ENCODE assay signal across 24 cellular contexts in genomic region chr10:88826390-88826789, GRCh38. TPM values are rescaled to one million over a fixed set of nuclear protein-coding genes. Genes with fewer than 3 reads are reported as not detected.
DNase-seq lines count a peak whose midpoint lies in the region; ATAC-seq and TF ChIP-seq lines count a peak whose summit lies in the region.
"Had no signal": no experiment of that assay in that cellular context is flagged by ENCODE, and none has a peak within 500 bp of the region (broad histone marks: within the 10 kb centered on the region; RNA-seq: fewer than 3 reads in every experiment).

No MANE protein-coding gene starts in this region.

- H3K4me1 Mint-ChIP-seq in activated T-cell treated with anti-CD3 and anti-CD28 coated beads, Interleukin-2, amount 50 U/mL, for 4 hours (ENCODE audit: low read depth) = peaks cover 68% of the 10 kb centered on the region
- H3K4me1 Mint-ChIP-seq in activated naive CD8-positive, alpha-beta T cell (ENCODE audit: low read depth) = peaks cover 63% of the 10 kb centered on the region

- no peak for ATAC-seq in activated T-cell treated with anti-CD3 and anti-CD28 coated beads, Interleukin-2, amount 50 U/mL, for 4 hours

- peak overlapping the region; percentile 35; the same call in 1 of the 2 replicates for H2AFZ ChIP-seq in Loucy (ENCODE audit: low read length)
- H2AFZ ChIP-seq in hepatocyte = no peak overlapping the region
- H2AFZ ChIP-seq: GM23248 had no signal

- no peaks in the 10 kb centered on the region for H3K9me2 ChIP-seq in Loucy (replicated peaks; ENCODE audit: low read depth, low read length)
- H3K9me2 ChIP-seq in hepatocyte (replicated peaks; ENCODE audit: insufficient read depth) = no peaks in the 10 kb centered on the region

- no peak overlapping the region for H3K4me2 ChIP-seq in Loucy (ENCODE audit: low read depth, low read length, poor library complexity, severe bottlenecking)
- no peak overlapping the region for H3K4me2 ChIP-seq in hepatocyte
- H3K4me2 ChIP-seq: KMS-11 had no signal

- no peaks in the 10 kb centered on the region for H3K36me3 Mint-ChIP-seq in activated T-cell treated with anti-CD3 and anti-CD28 coated beads, Interleukin-2, amount 50 U/mL, for 4 hours (ENCODE audit: insufficient read depth)
- no peaks in the 10 kb centered on the region for H3K36me3 Mint-ChIP-seq in activated naive CD8-positive, alpha-beta T cell
- H3K36me3 Mint-ChIP-seq: naive B cell had no signal

- no peak overlapping the region for H3K4me3 ChIP-seq in Loucy (ENCODE audit: low read length, poor library complexity, severe bottlenecking)
- no peak overlapping the region for H3K4me3 ChIP-seq in neutrophil (ENCODE audit: low read depth in 1 of 2, low read length in 1 of 2)
- H3K4me3 ChIP-seq in hepatocyte = no peak overlapping the region
- H3K4me3 ChIP-seq: esophagus squamous epithelium, GM23248, thyroid gland had no signal

- peaks cover 4% of the 10 kb centered on the region for H3K9me3 Mint-ChIP-seq in activated T-cell treated with anti-CD3 and anti-CD28 coated beads, Interleukin-2, amount 50 U/mL, for 4 hours
- no peaks in the 10 kb centered on the region for H3K9me3 Mint-ChIP-seq in activated naive CD8-positive, alpha-beta T cell (ENCODE audit: low read depth)
- H3K9me3 Mint-ChIP-seq: naive B cell had no signal

- H3K27ac ChIP-seq in neutrophil (peak overlapping the region; percentile 10), hepatocyte (no peak overlapping the region)
- H3K27ac ChIP-seq: esophagus squamous epithelium, GM23248, KMS-11, thyroid gland had no signal

- H3K79me2 ChIP-seq in Loucy (ENCODE audit: insufficient read depth, low read length) = no peaks in the 10 kb centered on the region
- H3K79me2 ChIP-seq in hepatocyte = no peaks in the 10 kb centered on the region

- no peaks in the 10 kb centered on the region for H4K20me1 ChIP-seq in Loucy (ENCODE audit: insufficient read depth, low read length, poor library complexity, severe bottlenecking)
- H4K20me1 ChIP-seq in hepatocyte (ENCODE audit: insufficient read depth, poor library complexity, severe bottlenecking) = no peaks in the 10 kb centered on the region

- H3K4me1 ChIP-seq in Loucy (ENCODE audit: insufficient read depth, low read length, poor library complexity, severe bottlenecking) (peaks cover 15% of the 10 kb centered on the region), neutrophil (ENCODE audit: control insufficient read depth in 1 of 2, insufficient read depth in 1 of 2, low read depth in 1 of 2, low read length in 1 of 2) (no peaks in the 10 kb centered on the region), hepatocyte (ENCODE audit: insufficient read depth) (no peaks in the 10 kb centered on the region)
- H3K4me1 ChIP-seq: thyroid gland had no signal

- H3F3A ChIP-seq in Loucy (ENCODE audit: low read depth) = no peaks in the 10 kb centered on the region

- H3K9me3 ChIP-seq in Loucy (ENCODE audit: insufficient read depth, low read depth, low read length) (no peaks in the 10 kb centered on the region), neutrophil (no peaks in the 10 kb centered on the region), hepatocyte (ENCODE audit: low read depth) (no peaks in the 10 kb centered on the region)
- H3K9me3 ChIP-seq: esophagus squamous epithelium, thyroid gland had no signal

- DNase-seq in activated T-cell treated with anti-CD3 and anti-CD28 coated beads, Interleukin-2, amount 50 U/mL, for 4 hours = no peak
- DNase-seq in activated T-cell treated with anti-CD3 and anti-CD28 coated beads, Interleukin-2, amount 50 U/mL, for 48 hours = no peak
- DNase-seq in hepatocyte (ENCODE audit: low spot score) (no peak), NCI-H1436 (lab: John Stamatoyannopoulos, UW) (no peak), NOMO-1 treated with dmso at 0.1 percent for 144 hours (lab: John Stamatoyannopoulos, UW; ENCODE audit: unreplicated experiment) (no peak)
- DNase-seq: ACHN, activated gamma-delta T cell treated with Interleukin-2 at 50 U/mL for 16 hours, C1 segment of cervical spinal cord, esophagus squamous epithelium, GDM1, GM23248, naive B cell, NCI-H187 treated with DMSO at 0.1 percent for 48 hours, NCI-H2227 treated with DMSO at 0.1 percent for 48 hours, NCI-H774, OCI-M1, SHP77 treated with DMSO at 0.1 percent for 48 hours, thyroid gland had no signal

- H3K27me3 ChIP-seq in Loucy (ENCODE audit: insufficient read depth, low read length, poor library complexity, severe bottlenecking) (no peaks in the 10 kb centered on the region), neutrophil (no peaks in the 10 kb centered on the region), hepatocyte (no peaks in the 10 kb centered on the region)
- H3K27me3 ChIP-seq: esophagus squamous epithelium, thyroid gland had no signal

- WGBS in hepatocyte (ENCODE audit: low lambda C conversion rate, missing lambda C conversion rate) = 80% methylated on average over 4 of the region's 4 CpGs

- H3K36me3 ChIP-seq in Loucy (ENCODE audit: insufficient read depth, low read length) (no peaks in the 10 kb centered on the region), neutrophil (peaks cover 95% of the 10 kb centered on the region), hepatocyte (replicated peaks; ENCODE audit: insufficient read depth, low read depth) (no peaks in the 10 kb centered on the region)
- H3K36me3 ChIP-seq: thyroid gland had no signal

- H3K4me3 Mint-ChIP-seq in activated T-cell treated with anti-CD3 and anti-CD28 coated beads, Interleukin-2, amount 50 U/mL, for 4 hours = peak overlapping the region; percentile 11
- H3K4me3 Mint-ChIP-seq in activated naive CD8-positive, alpha-beta T cell = peak overlapping the region; percentile 36
- H3K4me3 Mint-ChIP-seq: naive B cell had no signal

- peak overlapping the region; percentile 76 for H3K27ac Mint-ChIP-seq in activated naive CD8-positive, alpha-beta T cell

- H3K27me3 Mint-ChIP-seq in activated T-cell treated with anti-CD3 and anti-CD28 coated beads, Interleukin-2, amount 50 U/mL, for 4 hours (ENCODE audit: low read depth) = no peaks in the 10 kb centered on the region
- no peaks in the 10 kb centered on the region for H3K27me3 Mint-ChIP-seq in activated naive CD8-positive, alpha-beta T cell

- H3K9ac ChIP-seq in Loucy (ENCODE audit: low read depth, low read length, poor library complexity, severe bottlenecking) = no peak overlapping the region
- H3K9ac ChIP-seq: GM23248, KMS-11 had no signal

- TF ChIP-seq CTCF in Loucy (conservative IDR thresholded peaks at IDR 0.05; ENCODE audit: low read length) (no peak), neutrophil (IDR thresholded peaks at IDR 0.05) (no peak), hepatocyte (IDR thresholded peaks at IDR 0.05; ENCODE audit: poor library complexity) (no peak)

RNA-seq across cellular contexts. Expression of gene LIPM, which starts 23.9 kb away (rescaled TPM):
- not detected for total RNA-seq in activated T-cell treated with anti-CD3 and anti-CD28 coated beads, Interleukin-2, amount 50 U/mL, for 4 hours
- not detected in 2 replicates for total RNA-seq in hepatocyte
- not detected in 2 replicates for polyA plus RNA-seq in hepatocyte
- total RNA-seq: activated CD8-positive, alpha-beta memory T cell treated with anti-CD3 and anti-CD28 coated beads for 36 hours; chondrocyte; esophagus squamous epithelium; GM23248; thyroid gland had no signal
- polyA plus RNA-seq: GM23248 had no signal

RNA-seq across cellular contexts. Expression of gene ANKRD22, which starts 25.3 kb away (rescaled TPM):
- under 1 TPM in 1 of 3 donors, not detected in 2; 0.24 TPM for total RNA-seq in activated T-cell treated with anti-CD3 and anti-CD28 coated beads, Interleukin-2, amount 50 U/mL, for 4 hours
- 2.1 and 4.2 TPM in 2 replicates for total RNA-seq in hepatocyte
- 2.3 and 2.7 TPM in 2 replicates for polyA plus RNA-seq in hepatocyte
- total RNA-seq: chondrocyte, thyroid gland had no signal
- polyA plus RNA-seq: GM23248 had no signal

RNA-seq across cellular contexts. Expression of gene STAMBPL1, which starts 53.7 kb away (rescaled TPM):
- 10 to 100 TPM; 15.1 to 24.7 (median 19.4) TPM for total RNA-seq in activated T-cell treated with anti-CD3 and anti-CD28 coated beads, Interleukin-2, amount 50 U/mL, for 4 hours
- total RNA-seq in hepatocyte = 14.8 and 20.0 TPM in 2 replicates
- 4.5 and 5.2 TPM in 2 replicates for polyA plus RNA-seq in hepatocyte
